Comparison of ENCODE assay signal across 1 cellular context in the genomic region with DNA sequence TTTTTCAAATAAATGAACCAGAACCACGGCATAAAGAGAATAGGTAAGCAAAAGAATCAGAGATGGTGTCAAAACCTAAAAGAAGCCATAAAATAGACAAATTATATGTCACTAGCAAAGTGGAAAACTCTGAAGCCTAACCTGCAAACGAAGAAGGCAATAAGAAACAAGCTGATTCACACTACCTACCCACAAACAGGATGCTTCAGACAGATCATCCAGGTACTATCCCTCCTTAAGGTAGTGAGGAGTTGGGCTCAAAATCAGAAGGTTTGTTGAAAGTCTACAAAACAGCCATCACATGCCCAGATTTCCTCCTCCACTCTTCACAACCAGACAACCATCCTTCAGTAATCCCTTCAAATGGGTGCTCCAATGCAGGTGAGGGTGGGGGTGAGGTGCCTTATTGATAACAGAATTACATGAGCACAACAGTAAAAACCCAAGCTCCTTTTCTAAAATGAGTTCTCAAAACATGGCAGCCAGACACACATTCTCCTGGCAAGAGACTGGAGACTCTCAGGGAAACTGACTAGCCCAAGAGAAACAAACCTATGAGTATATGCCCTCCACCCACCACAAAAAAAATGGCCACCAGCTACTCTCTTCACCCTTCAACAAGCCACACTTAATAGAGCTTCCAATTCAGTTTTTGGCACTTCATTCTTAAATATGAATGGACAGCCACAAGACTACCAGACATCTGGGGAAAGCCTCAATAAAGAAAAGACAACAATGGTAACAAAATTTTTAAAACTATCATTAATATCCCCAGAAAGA.
A peak's percentile ranks its signal among the peaks of the same experiment; 100 is the strongest.
TF ChIP-seq lines count a peak whose summit lies in the region.

No MANE protein-coding gene starts in this region.

TF ChIP-seq in GM12878, 131 proteins besides CTCF, POLR2A, EP300 and RAD21:
- TF ChIP-seq YY1 (IDR thresholded peaks at IDR 0.05; ENCODE audit: low read depth, low read length) = peak; percentile 74
- 0 out of 2 replicates have a peak, but pooled peaks have one; percentile 27 for TF ChIP-seq WRNIP1 (IDR thresholded peaks at IDR 0.05; ENCODE audit: borderline replicate concordance, low read depth, low read length)
- peak; percentile 13; the same call in 1 of the 2 replicates for TF ChIP-seq CBFB (IDR thresholded peaks at IDR 0.05; ENCODE audit: low read depth)
- TF ChIP-seq, protein P1, sequence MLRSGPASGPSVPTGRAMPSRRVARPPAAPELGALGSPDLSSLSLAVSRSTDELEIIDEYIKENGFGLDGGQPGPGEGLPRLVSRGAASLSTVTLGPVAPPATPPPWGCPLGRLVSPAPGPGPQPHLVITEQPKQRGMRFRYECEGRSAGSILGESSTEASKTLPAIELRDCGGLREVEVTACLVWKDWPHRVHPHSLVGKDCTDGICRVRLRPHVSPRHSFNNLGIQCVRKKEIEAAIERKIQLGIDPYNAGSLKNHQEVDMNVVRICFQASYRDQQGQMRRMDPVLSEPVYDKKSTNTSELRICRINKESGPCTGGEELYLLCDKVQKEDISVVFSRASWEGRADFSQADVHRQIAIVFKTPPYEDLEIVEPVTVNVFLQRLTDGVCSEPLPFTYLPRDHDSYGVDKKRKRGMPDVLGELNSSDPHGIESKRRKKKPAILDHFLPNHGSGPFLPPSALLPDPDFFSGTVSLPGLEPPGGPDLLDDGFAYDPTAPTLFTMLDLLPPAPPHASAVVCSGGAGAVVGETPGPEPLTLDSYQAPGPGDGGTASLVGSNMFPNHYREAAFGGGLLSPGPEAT (IDR thresholded peaks at IDR 0.05; ENCODE audit: low read depth) = no peak
- no peak for TF ChIP-seq SMARCA5 (IDR thresholded peaks at IDR 0.05)
